ENCODE assay signal across 9 cellular contexts in genomic region chr12:22459872-22460490, GRCh38.
DNase-seq lines count a peak whose midpoint lies in the region; ATAC-seq, FAIRE-seq and TF ChIP-seq lines count a peak whose summit lies in the region.
"Had no signal": no experiment of that assay in that cellular context is flagged by ENCODE, and none has a peak within 500 bp of the region (broad histone marks: within the 10 kb centered on the region; RNA-seq: fewer than 3 reads in every experiment).

No MANE protein-coding gene starts in this region.

- H3K27me3 Mint-ChIP-seq in MCF 10A (ENCODE audit: insufficient read depth, unreplicated experiment), result no peaks in the 10 kb centered on the region
- H3K27me3 Mint-ChIP-seq: stimulated activated naive CD8-positive, alpha-beta T cell treated with anti-CD3 and anti-CD28 coated beads, Interleukin-15, Interleukin-2, amounts not matched to agents 100 ng/mL and 50 ng/mL, for 24 hours had no signal

- no peaks in the 10 kb centered on the region for H3K9me3 ChIP-seq in vagina

- CTCF ChIA-PET in MCF 10A (lab: Yijun Ruan, JAX), result interaction anchor here (0.6 to 8.0 kb wide), 38 partner anchors 8 to 486 kb away, joined by 3 to 99 read pairs (median 4); no protein-coding TSS in a partner anchor

- no TSS peak for BruUV-seq in MCF 10A (replicated peaks; lab: Mats Ljungman, UMichigan)

- TF ChIP-seq CTCF in GM06990 (IDR thresholded peaks at IDR 0.05; ENCODE audit: insufficient read depth, low read length, poor library complexity, severe bottlenecking), result peak; percentile 62
- peak; percentile 55 for TF ChIP-seq CTCF in MCF 10A (IDR thresholded peaks at IDR 0.05; ENCODE audit: unreplicated experiment)
- TF ChIP-seq CTCF in kidney epithelial cell (IDR thresholded peaks at IDR 0.05; ENCODE audit: insufficient read depth, low read length, poor library complexity, severe bottlenecking), result peak; percentile 66
- TF ChIP-seq CTCF in vagina (IDR thresholded peaks at IDR 0.05), result peak; percentile 15 to 45 (median 29)

- H3K27ac ChIP-seq in vagina, result no peak overlapping the region

- H3K9me3 Mint-ChIP-seq in MCF 10A (ENCODE audit: unreplicated experiment), result no peaks in the 10 kb centered on the region
- H3K9me3 Mint-ChIP-seq: stimulated activated naive CD8-positive, alpha-beta T cell treated with anti-CD3 and anti-CD28 coated beads, Interleukin-15, Interleukin-2, amounts not matched to agents 100 ng/mL and 50 ng/mL, for 24 hours had no signal

- DNase-seq in GM06990 (ENCODE audit: extremely low read depth, insufficient read length), result no peak
- peak; percentile 26 to 84 for DNase-seq in NCI-H526 (lab: John Stamatoyannopoulos, UW)
- DNase-seq in MCF 10A (ENCODE audit: unreplicated experiment), result peak; percentile 64
- no peak for DNase-seq in kidney epithelial cell (ENCODE audit: low read depth)
- DNase-seq in vagina (ENCODE audit: extremely low spot score in 2 of 2), result no peak
- no peak for DNase-seq in activated CD8-positive, alpha-beta memory T cell treated with anti-CD3 and anti-CD28 coated beads for 24 hours

- no peak overlapping the region for H3K4me3 ChIP-seq in GM06990 (replicated peaks; ENCODE audit: low read depth, low read length)
- no peak overlapping the region for H3K4me3 ChIP-seq in kidney epithelial cell (ENCODE audit: low read depth, low read length)
- no peak overlapping the region for H3K4me3 ChIP-seq in vagina

- H3K4me1 Mint-ChIP-seq in MCF 10A (ENCODE audit: insufficient read depth, unreplicated experiment), result no peaks in the 10 kb centered on the region

- H3K4me3 Mint-ChIP-seq in MCF 10A (ENCODE audit: unreplicated experiment), result no peak overlapping the region
- H3K4me3 Mint-ChIP-seq: stimulated activated naive CD8-positive, alpha-beta T cell treated with anti-CD3 and anti-CD28 coated beads, Interleukin-15, Interleukin-2, amounts not matched to agents 100 ng/mL and 50 ng/mL, for 24 hours had no signal

- no peak for TF ChIP-seq POLR2A in vagina (IDR thresholded peaks at IDR 0.05)

- POLR2A ChIA-PET in MCF 10A (lab: Yijun Ruan, JAX), result interaction anchor here (0.7 to 1.6 kb wide), 3 partner anchors 15 to 125 kb away, joined by 3 to 5 read pairs (median 3); no protein-coding TSS in a partner anchor

- H3K27me3 ChIP-seq in GM06990 (replicated peaks; ENCODE audit: control insufficient read depth, insufficient read depth, low read length) (no peaks in the 10 kb centered on the region), kidney epithelial cell (ENCODE audit: control insufficient read depth, insufficient read depth, low read length) (no peaks in the 10 kb centered on the region), vagina (no peaks in the 10 kb centered on the region)

- H3K36me3 ChIP-seq in GM06990 (ENCODE audit: control insufficient read depth, insufficient read depth, low read length) (no peaks in the 10 kb centered on the region; the same call in 1 of the 2 replicates), kidney epithelial cell (ENCODE audit: control insufficient read depth, insufficient read depth, low read length) (no peaks in the 10 kb centered on the region), vagina (no peaks in the 10 kb centered on the region)

- no peak overlapping the region for H3K27ac Mint-ChIP-seq in MCF 10A (ENCODE audit: low read depth, unreplicated experiment)
- H3K27ac Mint-ChIP-seq: stimulated activated naive CD8-positive, alpha-beta T cell treated with anti-CD3 and anti-CD28 coated beads, Interleukin-15, Interleukin-2, amounts not matched to agents 100 ng/mL and 50 ng/mL, for 24 hours had no signal

- peak; percentile 80 for ATAC-seq in HG02798 (IDR thresholded peaks at IDR 0.05; ENCODE audit: poor library complexity, unreplicated experiment)

- no peaks in the 10 kb centered on the region for H3K4me1 ChIP-seq in vagina

- peak; percentile 91 for FAIRE-seq in A204.1 (lab: Jason Lieb, UNC)

- intact Hi-C loops in MCF 10A (cut with micrococcal nuclease), result loop anchor here (1.0 to 5.0 kb wide), 2 partner anchors 167 to 377 kb away; partner anchors contain the start of gene ETNK1
- intact Hi-C loops in vagina (cut with DNase I), result loop anchor here (10.0 kb wide), 1 partner anchor 385 kb away; no protein-coding TSS in a partner anchor

- H3K36me3 Mint-ChIP-seq in MCF 10A (ENCODE audit: insufficient read depth, unreplicated experiment), result no peaks in the 10 kb centered on the region

Comparison
In these comparisons a context has a peak if more than half of its experiments do, and no peak if none do; other contexts are left out.
1. DNase-seq: peak in NCI-H526 (2 of 2) and MCF 10A (single experiment); none in GM06990 (single experiment), kidney epithelial cell (single experiment), vagina (0 of 2) and activated CD8-positive, alpha-beta memory T cell treated with anti-CD3 and anti-CD28 coated beads for 24 hours (single experiment).
2. Peak in every context shown above with its lines, with median percentiles within 50 percentile points of each other: CTCF ChIP-seq.